In genomic region chr3:15942462-15942861, GRCh38 we compare ENCODE assay signal across 22 cellular contexts.
"Had no signal": no experiment of that assay in that cellular context is flagged by ENCODE, and none has a peak within 500 bp of the region (broad histone marks: within the 10 kb centered on the region; RNA-seq: fewer than 3 reads in every experiment).

No MANE protein-coding gene starts in this region.

- H3K4me3 ChIP-seq: heart left ventricle, lower lobe of right lung, pancreas, prostate gland, spleen, suprapubic skin, thoracic aorta, tibial artery, upper lobe of right lung had no signal

- H3K9me3 ChIP-seq: lower lobe of right lung, pancreas, prostate gland, suprapubic skin, thoracic aorta, tibial artery, upper lobe of right lung had no signal

- DNase-seq: heart left ventricle; hypothalamus; immature natural killer cell; kidney; left colon; lower lobe of right lung; mammary epithelial cell; mesenchymal stem cell; naive thymus-derived CD4-positive, alpha-beta T cell; pancreas; posterior cingulate gyrus; retina; right cardiac atrium; small intestine; spleen; stimulated activated CD4-positive, alpha-beta T cell treated with anti-CD3 and anti-CD28 coated beads, Interleukin-4, amount 100 ng/mL, for 24 hours; stimulated activated naive CD4-positive, alpha-beta T cell; tibial artery; upper lobe of right lung had no signal

- H3K27ac ChIP-seq: heart left ventricle, lower lobe of right lung, pancreas, prostate gland, spleen, suprapubic skin, thoracic aorta, tibial artery, upper lobe of right lung had no signal

- H3K4me1 ChIP-seq: lower lobe of right lung, pancreas, prostate gland, spleen, suprapubic skin, tibial artery, upper lobe of right lung had no signal

- H3K36me3 ChIP-seq: heart left ventricle, lower lobe of right lung, pancreas, prostate gland, spleen, suprapubic skin, thoracic aorta, tibial artery, upper lobe of right lung had no signal

- H3K27me3 ChIP-seq: heart left ventricle, pancreas, spleen, suprapubic skin, tibial artery, upper lobe of right lung had no signal
